ENCODE assay signal across 11 cellular contexts in the genomic region with DNA sequence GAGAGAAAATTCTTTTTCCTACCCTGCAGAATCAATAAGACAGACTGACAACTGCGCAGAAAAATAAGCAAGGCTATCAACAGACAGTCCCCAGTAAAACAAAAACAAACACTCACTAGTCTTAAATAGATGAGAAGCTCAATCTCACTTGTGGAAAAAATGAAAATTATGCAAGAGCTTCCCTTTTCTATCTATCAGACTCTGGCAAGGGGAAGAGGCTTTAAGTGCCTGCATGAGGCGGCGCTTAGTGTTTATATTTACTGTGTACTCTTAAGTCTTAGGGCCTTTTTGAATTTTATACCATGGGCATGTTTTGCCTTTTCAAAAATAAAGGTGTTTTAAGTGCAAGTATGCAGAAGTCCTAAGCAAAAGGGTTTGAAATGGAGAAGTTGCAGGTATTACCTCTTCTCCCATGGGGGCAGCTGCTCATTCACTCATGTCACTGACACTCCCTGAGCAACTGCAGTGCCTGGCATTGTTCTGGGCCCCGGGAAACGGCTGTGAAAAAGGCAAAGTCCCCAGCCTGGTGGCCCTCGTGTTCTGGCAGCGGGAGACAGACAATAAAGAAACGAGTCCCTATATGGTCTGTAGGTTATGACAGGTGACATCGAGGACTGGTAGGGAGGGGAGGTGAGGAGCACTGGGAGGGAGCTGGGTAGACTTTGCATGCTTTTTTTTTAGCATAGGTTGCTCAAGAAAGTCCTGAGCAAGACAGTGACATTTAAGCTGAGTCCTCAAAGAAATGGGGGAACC. TPM values are rescaled to one million over a fixed set of nuclear protein-coding genes. Genes with fewer than 3 reads are reported as not detected.
DNase-seq lines count a peak whose midpoint lies in the region; ATAC-seq and TF ChIP-seq lines count a peak whose summit lies in the region.
"Had no signal": no experiment of that assay in that cellular context is flagged by ENCODE, and none has a peak within 500 bp of the region (broad histone marks: within the 10 kb centered on the region; RNA-seq: fewer than 3 reads in every experiment).

No MANE protein-coding gene starts in this region.

- DNase-seq in Right ventricle myocardium superior (no peak), Right ventricle myocardium inferior (ENCODE audit: missing footprints) (no peak), left colon (no peak), upper lobe of right lung (no peak), D341Med (ENCODE audit: low spot score) (no peak)
- DNase-seq in NK-92 treated with Interleukin-12 subunit alpha and Interleukin-12 subunit beta, amount 100 ng/mL, for 24 hours (lab: John Stamatoyannopoulos, UW): no peak
- DNase-seq: activated CD4-positive, alpha-beta T cell treated with anti-CD3 and anti-CD28 coated beads, Interleukin-2, amount 10 ng/mL, durations not matched to agents 24 days and 14 days; glutamatergic neuron; stimulated activated CD4-positive, alpha-beta T cell treated with anti-CD3 and anti-CD28 coated beads, Interleukin-2, amount 100 ng/mL, for 48 hours had no signal

- ATAC-seq in Right ventricle myocardium superior (ENCODE audit: poor library complexity) (peak; percentile 59), Right ventricle myocardium inferior (no peak), left colon (peak; percentile 17), upper lobe of right lung (peak; percentile 48), HG02981 (IDR thresholded peaks at IDR 0.05; ENCODE audit: unreplicated experiment) (no peak)

- peak overlapping the region; percentile 79 for H3K4me2 ChIP-seq in OCI-LY1 (ENCODE audit: low read length)

- peak overlapping the region; percentile 23; the same call in 1 of the 2 replicates for H3K9ac ChIP-seq in OCI-LY1 (ENCODE audit: low read length)

- H3K4me1 ChIP-seq in OCI-LY1 (ENCODE audit: insufficient read depth, low read length, severe bottlenecking) (peaks cover 35% of the 10 kb centered on the region), upper lobe of right lung (peaks cover 9% of the 10 kb centered on the region)

- H2AFZ ChIP-seq in OCI-LY1 (ENCODE audit: low read length): no peak overlapping the region

- H3K9me3 ChIP-seq in OCI-LY1 (ENCODE audit: low read length): no peaks in the 10 kb centered on the region
- no peaks in the 10 kb centered on the region for H3K9me3 ChIP-seq in upper lobe of right lung

- H3K27ac ChIP-seq in OCI-LY1 (ENCODE audit: low read depth, low read length, poor library complexity, severe bottlenecking) (peak overlapping the region; percentile 75), upper lobe of right lung (no peak overlapping the region)

- no peaks in the 10 kb centered on the region for H3F3A ChIP-seq in OCI-LY1 (ENCODE audit: insufficient read depth, low read length)

- no peaks in the 10 kb centered on the region for H3K79me2 ChIP-seq in OCI-LY1 (ENCODE audit: insufficient read depth, low read length)

- intact Hi-C loops in Right ventricle myocardium superior (cut with DNase I) (no loop called here), Right ventricle myocardium inferior (cut with DNase I) (no loop called here), left colon (cut with DNase I, micrococcal nuclease) (no loop called here), upper lobe of right lung (cut with DNase I) (no loop called here)

- H3K4me3 ChIP-seq in OCI-LY1 (ENCODE audit: low read depth, low read length, poor library complexity, severe bottlenecking) (peak overlapping the region; percentile 45), upper lobe of right lung (no peak overlapping the region)

- no peaks in the 10 kb centered on the region for H3K9me2 ChIP-seq in OCI-LY1 (ENCODE audit: low read depth, low read length)

- no peak for TF ChIP-seq CTCF in OCI-LY1 (IDR thresholded peaks at IDR 0.05; ENCODE audit: low read length)
- no peak for TF ChIP-seq CTCF in upper lobe of right lung (IDR thresholded peaks at IDR 0.05)

- no peaks in the 10 kb centered on the region for H4K20me1 ChIP-seq in OCI-LY1 (ENCODE audit: insufficient read depth, low read length)

- H3K27me3 ChIP-seq in OCI-LY1 (ENCODE audit: insufficient read depth, low read length) (no peaks in the 10 kb centered on the region), upper lobe of right lung (no peaks in the 10 kb centered on the region)

- H3K36me3 ChIP-seq in OCI-LY1 (ENCODE audit: insufficient read depth, low read length) (no peaks in the 10 kb centered on the region), upper lobe of right lung (no peaks in the 10 kb centered on the region)

RNA-seq across cellular contexts. Expression of gene HSBP1, which starts 35.2 kb away (rescaled TPM):
- total RNA-seq in Right ventricle myocardium superior (175 TPM), Right ventricle myocardium inferior (189 TPM), left colon (10 to 100 TPM; 91.0 to 91.9 TPM), upper lobe of right lung (86.2 TPM)

RNA-seq across cellular contexts. Expression of gene MLYCD, which starts 56.0 kb away (rescaled TPM):
- total RNA-seq in Right ventricle myocardium superior (49.3 TPM), Right ventricle myocardium inferior (48.2 TPM), left colon (1 to 10 TPM; 8.7 to 9.8 TPM), upper lobe of right lung (9.7 TPM)

Comparison
In these comparisons a context has a peak if more than half of its experiments do, and no peak if none do; other contexts are left out.
1. ATAC-seq: peak in Right ventricle myocardium superior (single experiment), left colon (single experiment) and upper lobe of right lung (single experiment); none in Right ventricle myocardium inferior (single experiment) and HG02981 (single experiment).